17 cellular contexts compared by ENCODE assay signal in genomic region chr2:146821836-146822316, GRCh38.
A peak's percentile ranks its signal among the peaks of the same experiment; 100 is the strongest.
DNase-seq lines count a peak whose midpoint lies in the region; ATAC-seq and TF ChIP-seq lines count a peak whose summit lies in the region.
"Had no signal": no experiment of that assay in that cellular context is flagged by ENCODE, and none has a peak within 500 bp of the region (broad histone marks: within the 10 kb centered on the region; RNA-seq: fewer than 3 reads in every experiment).

No MANE protein-coding gene starts in this region.

- H3K36me3 ChIP-seq in SK-N-SH (replicated peaks in 1 of 2; ENCODE audit: control insufficient read depth in 1 of 2, insufficient read depth in 2 of 2, low read length in 1 of 2) (no peaks in the 10 kb centered on the region), PC-9 (ENCODE audit: low read depth) (no peaks in the 10 kb centered on the region)
- H3K36me3 ChIP-seq: gastroesophageal sphincter, thyroid gland had no signal

- H3K27ac ChIP-seq in SK-N-SH (ENCODE audit: low read depth in 2 of 2, low read length in 1 of 2), result no peak overlapping the region
- no peak overlapping the region for H3K27ac ChIP-seq in PC-9
- H3K27ac ChIP-seq: gastroesophageal sphincter, skin epidermis, thyroid gland had no signal

- no peak overlapping the region for H3K4me3 Mint-ChIP-seq in type B pancreatic cell
- H3K4me3 Mint-ChIP-seq: natural killer cell treated with Interleukin-12 subunit alpha and Interleukin-12 subunit beta and Interleukin-15 and Interleukin-18, amount 100 ng/mL, for 72 hours had no signal

- WGBS in SK-N-SH (ENCODE audit: low lambda C conversion rate), result 4% methylated on average over 2 of the region's 2 CpGs

- H3K4me1 Mint-ChIP-seq in type B pancreatic cell (ENCODE audit: unreplicated experiment), result no peaks in the 10 kb centered on the region

- TF ChIP-seq CTCF in SK-N-SH (IDR thresholded peaks at IDR 0.05) (no peak), fibroblast of pulmonary artery (IDR thresholded peaks at IDR 0.05; ENCODE audit: low read length, missing control alignments) (peak; percentile 22), type B pancreatic cell (conservative IDR thresholded peaks at IDR 0.05) (peak; percentile 39), PC-9 (conservative IDR thresholded peaks at IDR 0.05) (no peak)

- ATAC-seq in SK-N-SH treated with all-trans-retinoic acid at 6 μM for 48 hours (peak; percentile 76), HG02571 (IDR thresholded peaks at IDR 0.05; ENCODE audit: unreplicated experiment) (no peak)
- ATAC-seq: gastroesophageal sphincter; left cardiac atrium; natural killer cell treated with Interleukin-12 subunit alpha and Interleukin-12 subunit beta and Interleukin-15 and Interleukin-18, amount 100 ng/mL, for 72 hours had no signal

- intact Hi-C loops in PC-9 (cut with micrococcal nuclease; ENCODE audit: unreplicated experiment), result no loop called here

- POLR2A ChIA-PET in SK-N-SH (lab: Yijun Ruan, JAX) (no interaction called here), PC-9 (lab: Charles Lee; ENCODE audit: unreplicated experiment) (no interaction called here)

- H3K9ac ChIP-seq in SK-N-SH, result no peak overlapping the region

- no peak for DNase-seq in SK-N-SH
- peak; percentile 16 for DNase-seq in T1000 (lab: John Stamatoyannopoulos, UW)
- DNase-seq in fibroblast of pulmonary artery (ENCODE audit: low read depth), result peak; percentile 60
- no peak for DNase-seq in type B pancreatic cell (ENCODE audit: extremely low spot score, unreplicated experiment)
- no peak for DNase-seq in stimulated activated CD4-positive, alpha-beta T cell treated with anti-CD3 and anti-CD28 coated beads, Interleukin-12 subunit alpha, Interleukin-12 subunit beta, amount 100 ng/mL, for 4 hours
- no peak for DNase-seq in PC-9
- DNase-seq: activated CD4-positive, alpha-beta T cell treated with anti-CD3 and anti-CD28 coated beads for 48 hours; activated effector memory CD4-positive, alpha-beta T cell treated with anti-CD3 and anti-CD28 coated beads, Interleukin-2, amount 50 U/mL, for 16 hours; left cardiac atrium; MM.1S; NCI-H524; thyroid gland had no signal

- TF ChIP-seq EP300 in SK-N-SH (IDR thresholded peaks at IDR 0.05; ENCODE audit: borderline replicate concordance in 1 of 2, low read depth in 1 of 2, low read length in 1 of 2), result no peak

- H3K9me3 Mint-ChIP-seq in type B pancreatic cell, result peaks cover 5% of the 10 kb centered on the region

- H3K4me3 ChIP-seq in SK-N-SH (ENCODE audit: low read depth in 2 of 2, low read length in 1 of 2) (no peak overlapping the region), fibroblast of pulmonary artery (replicated peaks; ENCODE audit: low read depth, low read length) (no peak overlapping the region), PC-9 (no peak overlapping the region)
- H3K4me3 ChIP-seq: gastroesophageal sphincter, skin epidermis, thyroid gland had no signal

- H2AFZ ChIP-seq in SK-N-SH (ENCODE audit: low read depth) (no peak overlapping the region), PC-9 (no peak overlapping the region)

- H3K4me2 ChIP-seq in SK-N-SH, result no peak overlapping the region
- no peak overlapping the region for H3K4me2 ChIP-seq in PC-9

- no peaks in the 10 kb centered on the region for H3K27me3 ChIP-seq in SK-N-SH (ENCODE audit: insufficient read depth)
- no peaks in the 10 kb centered on the region for H3K27me3 ChIP-seq in PC-9 (ENCODE audit: insufficient read depth, low read depth)
- H3K27me3 ChIP-seq: gastroesophageal sphincter, thyroid gland had no signal

- H3K9me3 ChIP-seq in SK-N-SH (no peaks in the 10 kb centered on the region), PC-9 (ENCODE audit: insufficient read depth, low read depth) (no peaks in the 10 kb centered on the region)
- H3K9me3 ChIP-seq: gastroesophageal sphincter, thyroid gland had no signal

- H4K20me1 ChIP-seq in SK-N-SH (ENCODE audit: insufficient read depth) (no peaks in the 10 kb centered on the region), PC-9 (ENCODE audit: insufficient read depth) (no peaks in the 10 kb centered on the region)

- H3F3A ChIP-seq in SK-N-SH (replicated peaks; ENCODE audit: insufficient read depth) (no peaks in the 10 kb centered on the region), PC-9 (ENCODE audit: insufficient read depth, low read depth) (no peaks in the 10 kb centered on the region)

- H3K4me1 ChIP-seq in SK-N-SH (ENCODE audit: control insufficient read depth in 1 of 2, insufficient read depth in 2 of 2, low read depth in 1 of 2, low read length in 1 of 2) (no peaks in the 10 kb centered on the region; a peak in 1 of 4 replicates), PC-9 (replicated peaks; ENCODE audit: insufficient read depth) (no peaks in the 10 kb centered on the region; the same call in 1 of the 2 replicates)
- H3K4me1 ChIP-seq: thyroid gland had no signal

- H3K27me3 Mint-ChIP-seq in type B pancreatic cell, result no peaks in the 10 kb centered on the region
- H3K27me3 Mint-ChIP-seq: natural killer cell treated with Interleukin-12 subunit alpha and Interleukin-12 subunit beta and Interleukin-15 and Interleukin-18, amount 100 ng/mL, for 72 hours had no signal

- H3K27ac Mint-ChIP-seq in type B pancreatic cell, result no peak overlapping the region
- H3K27ac Mint-ChIP-seq: natural killer cell treated with Interleukin-12 subunit alpha and Interleukin-12 subunit beta and Interleukin-15 and Interleukin-18, amount 100 ng/mL, for 72 hours had no signal

- no peaks in the 10 kb centered on the region for H3K9me2 ChIP-seq in SK-N-SH
- no peaks in the 10 kb centered on the region for H3K9me2 ChIP-seq in PC-9 (ENCODE audit: insufficient read depth)

- CTCF ChIA-PET in SK-N-SH (lab: Yijun Ruan, JAX) (interaction anchor here (1.0 kb wide), 1 partner anchor 37 kb away, joined by 4 read pairs; no protein-coding TSS in a partner anchor), PC-9 (lab: Charles Lee) (no interaction called here)

- H3K79me2 ChIP-seq in SK-N-SH (ENCODE audit: insufficient read depth) (no peaks in the 10 kb centered on the region), PC-9 (ENCODE audit: low read depth) (no peaks in the 10 kb centered on the region)

- TF ChIP-seq RAD21 in SK-N-SH (IDR thresholded peaks at IDR 0.05; ENCODE audit: low read length), result no peak

- no TSS peak for BruUV-seq in PC-9 (replicated peaks; lab: Mats Ljungman, UMichigan)

- no peaks in the 10 kb centered on the region for H3K36me3 Mint-ChIP-seq in type B pancreatic cell
- H3K36me3 Mint-ChIP-seq: natural killer cell treated with Interleukin-12 subunit alpha and Interleukin-12 subunit beta and Interleukin-15 and Interleukin-18, amount 100 ng/mL, for 72 hours had no signal

TF ChIP-seq in SK-N-SH treated with all-trans-retinoic acid at 6 μM for 48 hours, 23 proteins besides CTCF, POLR2A, EP300 and RAD21 (continues in another document):
- TF ChIP-seq CSDC2 (CRISPR knock-in tag; IDR thresholded peaks at IDR 0.05) (no peak), SNAI2 (CRISPR knock-in tag; IDR thresholded peaks at IDR 0.05) (no peak), TOX (CRISPR knock-in tag; IDR thresholded peaks at IDR 0.05; ENCODE audit: borderline replicate concordance) (no peak), ARNTL (CRISPR knock-in tag; IDR thresholded peaks at IDR 0.05; ENCODE audit: borderline replicate concordance, low read depth) (no peak), ZFP3 (CRISPR knock-in tag; IDR thresholded peaks at IDR 0.05) (no peak), PPARA (CRISPR knock-in tag; IDR thresholded peaks at IDR 0.05; ENCODE audit: borderline replicate concordance) (no peak)

TF ChIP-seq in SK-N-SH, 30 proteins besides CTCF, POLR2A, EP300 and RAD21 (continues in another document):
- TF ChIP-seq FOXJ3 (CRISPR knock-in tag; IDR thresholded peaks at IDR 0.05) (no peak), POLR2AphosphoS5 (IDR thresholded peaks at IDR 0.05; ENCODE audit: low read depth, low read length) (no peak), SIN3A (IDR thresholded peaks at IDR 0.05; ENCODE audit: borderline replicate concordance, low read depth, low read length) (no peak), FOSL2 (IDR thresholded peaks at IDR 0.05; ENCODE audit: borderline replicate concordance, low read depth) (no peak), RXRA (IDR thresholded peaks at IDR 0.05; ENCODE audit: borderline replicate concordance, low read depth) (no peak), REST (IDR thresholded peaks at IDR 0.05; ENCODE audit: low read depth, low read length) (no peak), JUND (IDR thresholded peaks at IDR 0.05) (no peak), RCOR1 (IDR thresholded peaks at IDR 0.05; ENCODE audit: low read length) (no peak), GABPA (IDR thresholded peaks at IDR 0.05; ENCODE audit: low read depth) (no peak), TAF1 (IDR thresholded peaks at IDR 0.05; ENCODE audit: borderline replicate concordance, low read depth, low read length) (no peak), ELF1 (IDR thresholded peaks at IDR 0.05) (no peak)
- TF ChIP-seq, protein P1, sequence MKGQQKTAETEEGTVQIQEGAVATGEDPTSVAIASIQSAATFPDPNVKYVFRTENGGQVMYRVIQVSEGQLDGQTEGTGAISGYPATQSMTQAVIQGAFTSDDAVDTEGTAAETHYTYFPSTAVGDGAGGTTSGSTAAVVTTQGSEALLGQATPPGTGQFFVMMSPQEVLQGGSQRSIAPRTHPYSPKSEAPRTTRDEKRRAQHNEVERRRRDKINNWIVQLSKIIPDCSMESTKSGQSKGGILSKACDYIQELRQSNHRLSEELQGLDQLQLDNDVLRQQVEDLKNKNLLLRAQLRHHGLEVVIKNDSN (IDR thresholded peaks at IDR 0.05; ENCODE audit: borderline replicate concordance, low read depth), result no peak

Comparison
In these comparisons a context has a peak if more than half of its experiments do, and no peak if none do; other contexts are left out.
1. DNase-seq: peak in T1000 (single experiment) and fibroblast of pulmonary artery (single experiment); none in SK-N-SH (single experiment), type B pancreatic cell (single experiment), stimulated activated CD4-positive, alpha-beta T cell treated with anti-CD3 and anti-CD28 coated beads, Interleukin-12 subunit alpha, Interleukin-12 subunit beta, amount 100 ng/mL, for 4 hours (single experiment) and PC-9 (0 of 2).
2. CTCF ChIP-seq: peak in fibroblast of pulmonary artery (single experiment) and type B pancreatic cell (single experiment); none in SK-N-SH (single experiment) and PC-9 (single experiment).